8 cellular contexts compared by ENCODE assay signal in genomic region chr15:89335289-89336041, GRCh38. TPM values are rescaled to one million over a fixed set of nuclear protein-coding genes. Genes with fewer than 3 reads are reported as not detected.
A peak's percentile ranks its signal among the peaks of the same experiment; 100 is the strongest.
DNase-seq lines count a peak whose midpoint lies in the region; ATAC-seq and TF ChIP-seq lines count a peak whose summit lies in the region.

No MANE protein-coding gene starts in this region.

- peaks cover 42% of the 10 kb centered on the region for H3K4me1 Mint-ChIP-seq in activated CD4-positive, alpha-beta T cell treated with anti-CD3 and anti-CD28 coated beads, Interleukin-2, amount 10 ng/mL, durations not matched to agents 24 days and 14 days
- H3K4me1 Mint-ChIP-seq in activated CD8-positive, alpha-beta T cell treated with anti-CD3 and anti-CD28 coated beads, Interleukin-2, amount 10 ng/mL, durations not matched to agents 7 days and 5 days (ENCODE audit: low read depth): peaks cover 42% of the 10 kb centered on the region

- H2AFZ ChIP-seq in hepatocyte: peak overlapping the region; percentile 14

- no peak overlapping the region for H3K9ac ChIP-seq in skeletal muscle satellite cell (ENCODE audit: low read depth, low read length)

- WGBS in hepatocyte (ENCODE audit: low lambda C conversion rate, missing lambda C conversion rate): 4% methylated on average over 41 of the region's 41 CpGs

- peak overlapping the region; percentile 87 for H3K4me3 Mint-ChIP-seq in activated CD4-positive, alpha-beta T cell treated with anti-CD3 and anti-CD28 coated beads, Interleukin-2, amount 10 ng/mL, durations not matched to agents 24 days and 14 days
- H3K4me3 Mint-ChIP-seq in activated CD8-positive, alpha-beta T cell treated with anti-CD3 and anti-CD28 coated beads, Interleukin-2, amount 10 ng/mL, durations not matched to agents 7 days and 5 days: peak overlapping the region; percentile 86

- CTCF ChIA-PET in activated CD8-positive, alpha-beta T cell treated with anti-CD3 and anti-CD28 coated beads, Interleukin-2, amount 10 ng/mL, durations not matched to agents 7 days and 5 days (lab: Charles Lee): interaction anchor here (0.9 to 8.4 kb wide), 5 partner anchors 9 to 128 kb away, joined by 3 to 58 read pairs (median 3); no protein-coding TSS in a partner anchor

- H3K9me3 ChIP-seq in hepatocyte (ENCODE audit: low read depth) (no peaks in the 10 kb centered on the region), skeletal muscle satellite cell (replicated peaks; ENCODE audit: low read length) (no peaks in the 10 kb centered on the region)

- no peaks in the 10 kb centered on the region for H3K9me2 ChIP-seq in hepatocyte (replicated peaks; ENCODE audit: insufficient read depth)

- H3K27me3 ChIP-seq in hepatocyte (no peaks in the 10 kb centered on the region), skeletal muscle satellite cell (ENCODE audit: control insufficient read depth, insufficient read depth, low read length) (peaks cover 20% of the 10 kb centered on the region)

- peak; percentile 18 for ATAC-seq in HG03521 (IDR thresholded peaks at IDR 0.05; ENCODE audit: unreplicated experiment)
- ATAC-seq in activated CD8-positive, alpha-beta T cell treated with anti-CD3 and anti-CD28 coated beads, Interleukin-2, amount 10 ng/mL, durations not matched to agents 7 days and 5 days: no peak

- H3K27me3 Mint-ChIP-seq in activated CD4-positive, alpha-beta T cell treated with anti-CD3 and anti-CD28 coated beads, Interleukin-2, amount 10 ng/mL, durations not matched to agents 24 days and 14 days: peaks cover 11% of the 10 kb centered on the region
- peaks cover 11% of the 10 kb centered on the region for H3K27me3 Mint-ChIP-seq in activated CD8-positive, alpha-beta T cell treated with anti-CD3 and anti-CD28 coated beads, Interleukin-2, amount 10 ng/mL, durations not matched to agents 7 days and 5 days (ENCODE audit: low read depth)

- H3K36me3 ChIP-seq in hepatocyte (replicated peaks; ENCODE audit: insufficient read depth, low read depth) (no peaks in the 10 kb centered on the region), skeletal muscle satellite cell (ENCODE audit: insufficient read depth, low read length) (peaks cover 30% of the 10 kb centered on the region)

- peak overlapping the region; percentile 80 for H3K4me2 ChIP-seq in hepatocyte
- H3K4me2 ChIP-seq in skeletal muscle satellite cell (ENCODE audit: low read length): peak overlapping the region; percentile 81

- peak overlapping the region; percentile 95 for H3K27ac Mint-ChIP-seq in activated CD4-positive, alpha-beta T cell treated with anti-CD3 and anti-CD28 coated beads, Interleukin-2, amount 10 ng/mL, durations not matched to agents 24 days and 14 days
- H3K27ac Mint-ChIP-seq in activated CD8-positive, alpha-beta T cell treated with anti-CD3 and anti-CD28 coated beads, Interleukin-2, amount 10 ng/mL, durations not matched to agents 7 days and 5 days: peak overlapping the region; percentile 90

- H3K4me1 ChIP-seq in hepatocyte (ENCODE audit: insufficient read depth): peaks cover 17% of the 10 kb centered on the region
- peaks cover 39% of the 10 kb centered on the region for H3K4me1 ChIP-seq in skeletal muscle satellite cell (ENCODE audit: control insufficient read depth, insufficient read depth, low read length)

- peaks cover 34% of the 10 kb centered on the region for H3K36me3 Mint-ChIP-seq in activated CD4-positive, alpha-beta T cell treated with anti-CD3 and anti-CD28 coated beads, Interleukin-2, amount 10 ng/mL, durations not matched to agents 24 days and 14 days (ENCODE audit: low read depth)
- H3K36me3 Mint-ChIP-seq in activated CD8-positive, alpha-beta T cell treated with anti-CD3 and anti-CD28 coated beads, Interleukin-2, amount 10 ng/mL, durations not matched to agents 7 days and 5 days (ENCODE audit: low read depth): peaks cover 32% of the 10 kb centered on the region

- no peak for TF ChIP-seq CTCF in hepatocyte (IDR thresholded peaks at IDR 0.05; ENCODE audit: poor library complexity)

- peak overlapping the region; percentile 9 for H3K27ac ChIP-seq in hepatocyte

- peaks cover 3% of the 10 kb centered on the region for H3K9me3 Mint-ChIP-seq in activated CD4-positive, alpha-beta T cell treated with anti-CD3 and anti-CD28 coated beads, Interleukin-2, amount 10 ng/mL, durations not matched to agents 24 days and 14 days
- no peaks in the 10 kb centered on the region for H3K9me3 Mint-ChIP-seq in activated CD8-positive, alpha-beta T cell treated with anti-CD3 and anti-CD28 coated beads, Interleukin-2, amount 10 ng/mL, durations not matched to agents 7 days and 5 days (ENCODE audit: insufficient read depth)

- POLR2A ChIA-PET in activated CD8-positive, alpha-beta T cell treated with anti-CD3 and anti-CD28 coated beads, Interleukin-2, amount 10 ng/mL, durations not matched to agents 7 days and 5 days (lab: Charles Lee): interaction anchor here (0.6 to 0.8 kb wide), 4 partner anchors 17 to 686 kb away, joined by 3 read pairs; partner anchors contain the start of gene TICRR

- no peak for DNase-seq in activated CD4-positive, alpha-beta T cell treated with anti-CD3 and anti-CD28 coated beads, Interleukin-2, amount 10 ng/mL, durations not matched to agents 24 days and 14 days
- DNase-seq in activated CD4-positive, alpha-beta T cell treated with anti-CD3 and anti-CD28 coated beads, Interleukin-2, amount 50 U/mL, for 4 hours: no peak
- no peak for DNase-seq in activated CD8-positive, alpha-beta T cell treated with anti-CD3 and anti-CD28 coated beads, Interleukin-2, amount 10 ng/mL, durations not matched to agents 7 days and 5 days
- DNase-seq in hepatocyte (ENCODE audit: low spot score) (peak; percentile 51), A172 (ENCODE audit: low spot score) (no peak), H4 (ENCODE audit: low spot score) (no peak)

- intact Hi-C loops in activated CD4-positive, alpha-beta T cell treated with anti-CD3 and anti-CD28 coated beads, Interleukin-2, amount 10 ng/mL, durations not matched to agents 24 days and 14 days (cut with micrococcal nuclease): loop anchor here (5.0 to 10.0 kb wide), 4 partner anchors 239 to 1599 kb away; partner anchors contain the start of genes ABHD2, HAPLN3, HDDC3 and TICRR

- H3K4me3 ChIP-seq in hepatocyte: peak overlapping the region; percentile 18
- peak overlapping the region; percentile 63 for H3K4me3 ChIP-seq in skeletal muscle satellite cell (ENCODE audit: low read length)

- peaks cover 37% of the 10 kb centered on the region for H3K79me2 ChIP-seq in hepatocyte

- peaks cover 34% of the 10 kb centered on the region for H4K20me1 ChIP-seq in hepatocyte (ENCODE audit: insufficient read depth, poor library complexity, severe bottlenecking)

RNA-seq across cellular contexts. Expression of gene POLG, which starts 0.8 kb away (rescaled TPM):
- total RNA-seq in activated CD4-positive, alpha-beta T cell treated with anti-CD3 and anti-CD28 coated beads, Interleukin-2, amount 10 ng/mL, durations not matched to agents 24 days and 14 days: 124 and 134 TPM in 2 replicates
- 100 to 1,000 TPM; 121 to 128 TPM for total RNA-seq in activated CD8-positive, alpha-beta T cell treated with anti-CD3 and anti-CD28 coated beads, Interleukin-2, amount 10 ng/mL, durations not matched to agents 7 days and 5 days
- total RNA-seq in hepatocyte: 28.0 and 54.0 TPM in 2 replicates
- polyA plus RNA-seq in hepatocyte: 34.0 and 44.1 TPM in 2 replicates
- total RNA-seq in skeletal muscle satellite cell (2012; rRNA removed): 71.2 and 77.6 TPM in 2 replicates
- 40.2 and 46.5 TPM in 2 replicates for total RNA-seq in A172 (2014; rRNA removed; shearing (Covaris generic))
- total RNA-seq in H4 (2014; rRNA removed; shearing (Covaris generic)): 19.5 and 36.9 TPM in 2 replicates
